Comparison of ENCODE assay signal across 1 cellular context in the genomic region with DNA sequence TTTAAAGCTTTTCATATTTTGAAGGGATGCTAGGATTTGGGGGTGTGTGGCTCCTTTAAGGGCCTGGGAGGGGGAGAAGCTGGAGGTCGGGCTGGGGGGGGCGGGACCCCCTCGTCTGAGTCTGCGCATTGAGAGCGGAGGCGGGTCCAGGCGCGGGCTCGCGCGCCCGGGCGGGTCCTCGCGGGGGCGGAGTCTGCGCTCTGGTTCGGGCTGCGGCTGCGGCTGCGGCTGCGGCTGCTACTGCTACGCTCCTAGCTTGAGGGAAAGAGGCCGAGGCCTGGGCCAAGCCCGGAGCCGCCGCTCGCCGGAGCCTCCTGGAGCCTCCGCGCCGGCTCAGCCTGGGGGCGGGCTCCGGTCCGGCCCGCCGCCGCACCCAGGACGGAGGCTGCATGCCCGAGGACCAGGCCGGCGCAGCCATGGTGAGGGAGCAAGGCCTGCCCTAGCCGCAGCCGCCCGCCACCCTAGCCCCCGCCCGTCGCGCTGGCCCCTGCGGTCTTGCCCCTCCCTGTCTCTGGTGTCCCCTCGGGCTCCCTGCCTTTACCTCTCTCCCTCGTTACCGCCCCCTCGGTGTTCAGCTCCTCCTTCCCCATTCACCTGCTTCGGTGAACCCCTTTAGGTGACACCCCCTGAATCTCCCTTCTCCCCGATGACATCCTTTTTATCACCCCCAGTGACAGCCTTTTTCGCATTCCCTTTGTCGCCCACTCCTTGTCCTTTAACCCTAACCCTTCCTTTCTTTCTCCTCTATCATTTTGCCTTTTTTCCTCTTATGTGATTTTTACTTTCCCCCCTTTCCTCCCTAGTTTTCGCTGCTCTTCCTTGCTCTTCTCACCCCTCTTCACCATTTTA.
TF ChIP-seq lines count a peak whose summit lies in the region.

A gene (plus strand): TSS at position 189 of the 849 bp plus-strand sequence. CDS start 201 bp downstream, at position 390.

TF ChIP-seq in HepG2, 621 proteins besides CTCF, POLR2A, EP300 and RAD21 (continued from another document):
- TF ChIP-seq, protein P1, sequence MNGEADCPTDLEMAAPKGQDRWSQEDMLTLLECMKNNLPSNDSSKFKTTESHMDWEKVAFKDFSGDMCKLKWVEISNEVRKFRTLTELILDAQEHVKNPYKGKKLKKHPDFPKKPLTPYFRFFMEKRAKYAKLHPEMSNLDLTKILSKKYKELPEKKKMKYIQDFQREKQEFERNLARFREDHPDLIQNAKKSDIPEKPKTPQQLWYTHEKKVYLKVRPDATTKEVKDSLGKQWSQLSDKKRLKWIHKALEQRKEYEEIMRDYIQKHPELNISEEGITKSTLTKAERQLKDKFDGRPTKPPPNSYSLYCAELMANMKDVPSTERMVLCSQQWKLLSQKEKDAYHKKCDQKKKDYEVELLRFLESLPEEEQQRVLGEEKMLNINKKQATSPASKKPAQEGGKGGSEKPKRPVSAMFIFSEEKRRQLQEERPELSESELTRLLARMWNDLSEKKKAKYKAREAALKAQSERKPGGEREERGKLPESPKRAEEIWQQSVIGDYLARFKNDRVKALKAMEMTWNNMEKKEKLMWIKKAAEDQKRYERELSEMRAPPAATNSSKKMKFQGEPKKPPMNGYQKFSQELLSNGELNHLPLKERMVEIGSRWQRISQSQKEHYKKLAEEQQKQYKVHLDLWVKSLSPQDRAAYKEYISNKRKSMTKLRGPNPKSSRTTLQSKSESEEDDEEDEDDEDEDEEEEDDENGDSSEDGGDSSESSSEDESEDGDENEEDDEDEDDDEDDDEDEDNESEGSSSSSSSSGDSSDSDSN (CRISPR knock-in tag; IDR thresholded peaks at IDR 0.05) = peak; percentile 84
- TF ChIP-seq PHF8 (CRISPR knock-in tag; IDR thresholded peaks at IDR 0.05) = peak; percentile 75
- peak; percentile 43; the same call in 1 of the 2 replicates for TF ChIP-seq ZNF558 (CRISPR knock-in tag; IDR thresholded peaks at IDR 0.05; ENCODE audit: borderline replicate concordance)
- peak; percentile 56; the same call in 1 of the 2 replicates for TF ChIP-seq SRY (CRISPR knock-in tag; IDR thresholded peaks at IDR 0.05)
- TF ChIP-seq, protein P2, sequence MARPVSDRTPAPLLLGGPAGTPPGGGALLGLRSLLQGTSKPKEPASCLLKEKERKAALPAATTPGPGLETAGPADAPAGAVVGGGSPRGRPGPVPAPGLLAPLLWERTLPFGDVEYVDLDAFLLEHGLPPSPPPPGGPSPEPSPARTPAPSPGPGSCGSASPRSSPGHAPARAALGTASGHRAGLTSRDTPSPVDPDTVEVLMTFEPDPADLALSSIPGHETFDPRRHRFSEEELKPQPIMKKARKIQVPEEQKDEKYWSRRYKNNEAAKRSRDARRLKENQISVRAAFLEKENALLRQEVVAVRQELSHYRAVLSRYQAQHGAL (CRISPR knock-in tag; IDR thresholded peaks at IDR 0.05; ENCODE audit: not compliant biosample characterization) = no peak
- TF ChIP-seq, protein P3, sequence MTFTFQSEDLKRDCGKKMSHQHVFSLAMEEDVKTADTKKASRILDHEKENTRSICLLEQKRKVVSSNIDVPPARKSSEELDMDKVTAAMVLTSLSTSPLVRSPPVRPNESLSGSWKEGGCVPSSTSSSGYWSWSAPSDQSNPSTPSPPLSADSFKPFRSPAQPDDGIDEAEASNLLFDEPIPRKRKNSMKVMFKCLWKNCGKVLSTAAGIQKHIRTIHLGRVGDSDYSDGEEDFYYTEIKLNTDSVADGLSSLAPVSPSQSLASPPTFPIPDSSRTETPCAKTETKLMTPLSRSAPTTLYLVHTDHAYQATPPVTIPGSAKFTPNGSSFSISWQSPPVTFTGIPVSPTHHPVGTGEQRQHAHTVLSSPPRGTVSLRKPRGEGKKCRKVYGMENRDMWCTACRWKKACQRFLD (CRISPR knock-in tag; IDR thresholded peaks at IDR 0.05; ENCODE audit: borderline replicate concordance) = no peak
- TF ChIP-seq ZNF446 (CRISPR knock-in tag; IDR thresholded peaks at IDR 0.05) = peak; percentile 77; the same call in 1 of the 2 replicates
- TF ChIP-seq ZFP62 (CRISPR knock-in tag; IDR thresholded peaks at IDR 0.05) = no peak
- TF ChIP-seq, protein P4, sequence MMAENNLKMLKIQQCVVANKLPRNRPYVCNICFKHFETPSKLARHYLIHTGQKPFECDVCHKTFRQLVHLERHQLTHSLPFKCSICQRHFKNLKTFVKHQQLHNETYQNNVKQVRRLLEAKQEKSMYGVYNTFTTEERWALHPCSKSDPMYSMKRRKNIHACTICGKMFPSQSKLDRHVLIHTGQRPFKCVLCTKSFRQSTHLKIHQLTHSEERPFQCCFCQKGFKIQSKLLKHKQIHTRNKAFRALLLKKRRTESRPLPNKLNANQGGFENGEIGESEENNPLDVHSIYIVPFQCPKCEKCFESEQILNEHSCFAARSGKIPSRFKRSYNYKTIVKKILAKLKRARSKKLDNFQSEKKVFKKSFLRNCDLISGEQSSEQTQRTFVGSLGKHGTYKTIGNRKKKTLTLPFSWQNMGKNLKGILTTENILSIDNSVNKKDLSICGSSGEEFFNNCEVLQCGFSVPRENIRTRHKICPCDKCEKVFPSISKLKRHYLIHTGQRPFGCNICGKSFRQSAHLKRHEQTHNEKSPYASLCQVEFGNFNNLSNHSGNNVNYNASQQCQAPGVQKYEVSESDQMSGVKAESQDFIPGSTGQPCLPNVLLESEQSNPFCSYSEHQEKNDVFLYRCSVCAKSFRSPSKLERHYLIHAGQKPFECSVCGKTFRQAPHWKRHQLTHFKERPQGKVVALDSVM (CRISPR knock-in tag; IDR thresholded peaks at IDR 0.05) = peak; percentile 52
- no peak for TF ChIP-seq SP1 (IDR thresholded peaks at IDR 0.05)
- peak; percentile 27; the same call in 1 of the 2 replicates for TF ChIP-seq SP1 (CRISPR knock-in tag; IDR thresholded peaks at IDR 0.05)
- peak; percentile 60 for TF ChIP-seq YY1 (IDR thresholded peaks at IDR 0.05; ENCODE audit: insufficient read depth, insufficient replicate concordance, low read depth, low read length)
- TF ChIP-seq AGO2 (optimal IDR thresholded peaks at IDR 0.05; ENCODE audit: low read depth, low read length) = peak; percentile 33
- TF ChIP-seq ZZZ3 (CRISPR knock-in tag; IDR thresholded peaks at IDR 0.05; ENCODE audit: borderline replicate concordance) = no peak
- TF ChIP-seq CREM (IDR thresholded peaks at IDR 0.05) = no peak
- TF ChIP-seq CREM (CRISPR knock-in tag; IDR thresholded peaks at IDR 0.05) = no peak
